Comparison of ENCODE assay signal across 9 cellular contexts in genomic region chr11:74443071-74443864, GRCh38. TPM values are rescaled to one million over a fixed set of nuclear protein-coding genes. Genes with fewer than 3 reads are reported as not detected.
DNase-seq lines count a peak whose midpoint lies in the region; ATAC-seq and TF ChIP-seq lines count a peak whose summit lies in the region.
"Had no signal": no experiment of that assay in that cellular context is flagged by ENCODE, and none has a peak within 500 bp of the region (broad histone marks: within the 10 kb centered on the region; RNA-seq: fewer than 3 reads in every experiment).

No MANE protein-coding gene starts in this region.

- intact Hi-C loops in A673 (cut with micrococcal nuclease; ENCODE audit: unreplicated experiment) (loop anchor here (5.0 kb wide), 1 partner anchor 121 kb away; no protein-coding TSS in a partner anchor), ascending aorta (cut with DNase I) (no loop called here)

- no peaks in the 10 kb centered on the region for H3K36me3 Mint-ChIP-seq in endothelial cell (ENCODE audit: low read depth, unreplicated experiment)

- ATAC-seq in HG03571 (IDR thresholded peaks at IDR 0.05; ENCODE audit: unreplicated experiment): no peak
- no peak for ATAC-seq in GM18505 (IDR thresholded peaks at IDR 0.05; ENCODE audit: unreplicated experiment)

- H3K27ac Mint-ChIP-seq in endothelial cell (ENCODE audit: unreplicated experiment): no peak overlapping the region

- POLR2A ChIA-PET in A673 (lab: Charles Lee; ENCODE audit: low non-redundant PET): interaction anchor here (0.7 kb wide), 1 partner anchor 480 kb away, joined by 3 read pairs; no protein-coding TSS in a partner anchor

- H3K36me3 ChIP-seq in A673 (ENCODE audit: insufficient read depth, low read length, poor library complexity, severe bottlenecking) (no peaks in the 10 kb centered on the region), ascending aorta (no peaks in the 10 kb centered on the region), kidney epithelial cell (ENCODE audit: control insufficient read depth, insufficient read depth, low read length) (no peaks in the 10 kb centered on the region)

- no peaks in the 10 kb centered on the region for H3K27me3 ChIP-seq in A673 (replicated peaks; ENCODE audit: insufficient read depth, low read depth, low read length, poor library complexity)
- no peaks in the 10 kb centered on the region for H3K27me3 ChIP-seq in ascending aorta
- H3K27me3 ChIP-seq in kidney epithelial cell (ENCODE audit: control insufficient read depth, insufficient read depth, low read length): no peaks in the 10 kb centered on the region

- H3K27ac ChIP-seq in A673 (ENCODE audit: low read depth, low read length, poor library complexity, severe bottlenecking): no peak overlapping the region
- peak overlapping the region; percentile 27 to 66 for H3K27ac ChIP-seq in ascending aorta

- peak; percentile 44 for TF ChIP-seq CTCF in A673 (conservative IDR thresholded peaks at IDR 0.05; ENCODE audit: low read depth, low read length)
- TF ChIP-seq CTCF in ascending aorta (IDR thresholded peaks at IDR 0.05): no peak
- TF ChIP-seq CTCF in kidney epithelial cell (IDR thresholded peaks at IDR 0.05; ENCODE audit: insufficient read depth, low read length, poor library complexity, severe bottlenecking): peak; percentile 32
- no peak for TF ChIP-seq CTCF in endothelial cell (IDR thresholded peaks at IDR 0.05; ENCODE audit: unreplicated experiment)

- H3K4me1 ChIP-seq in A673 (ENCODE audit: insufficient read depth, low read length, poor library complexity, severe bottlenecking) (peaks cover 25% of the 10 kb centered on the region), ascending aorta (peaks cover 8% of the 10 kb centered on the region in 2 donors)

- H3K9me3 ChIP-seq in A673 (ENCODE audit: low read depth, low read length, poor library complexity, severe bottlenecking): no peaks in the 10 kb centered on the region
- no peaks in the 10 kb centered on the region for H3K9me3 ChIP-seq in ascending aorta

- CTCF ChIA-PET in A673 (lab: Charles Lee): interaction anchor here (0.5 kb wide), 2 partner anchors 91 to 367 kb away, joined by 3 to 5 read pairs; no protein-coding TSS in a partner anchor

- H3K27me3 Mint-ChIP-seq in endothelial cell (ENCODE audit: unreplicated experiment): no peaks in the 10 kb centered on the region

- H3K4me3 ChIP-seq in A673 (ENCODE audit: low read depth, low read length, poor library complexity, severe bottlenecking) (no peak overlapping the region), ascending aorta (peak overlapping the region in 1 of 2 donors; percentile 35), kidney epithelial cell (ENCODE audit: low read depth, low read length) (no peak overlapping the region)

- no peaks in the 10 kb centered on the region for H3K4me1 Mint-ChIP-seq in endothelial cell (ENCODE audit: unreplicated experiment)

- peak; percentile 61 for DNase-seq in A673 (ENCODE audit: low spot score)
- peak; percentile 21 for DNase-seq in NCI-H1694 (lab: John Stamatoyannopoulos, UW)
- no peak for DNase-seq in ascending aorta (ENCODE audit: low spot score in 2 of 2)
- DNase-seq in kidney epithelial cell (ENCODE audit: low read depth): no peak
- no peak for DNase-seq in endothelial cell (ENCODE audit: low spot score)
- DNase-seq in pons (ENCODE audit: low spot score): no peak
- DNase-seq: SW 1271 had no signal

- H3K4me3 Mint-ChIP-seq in endothelial cell (ENCODE audit: unreplicated experiment): no peak overlapping the region

- TF ChIP-seq POLR2A in GM18505 (IDR thresholded peaks at IDR 0.05; ENCODE audit: borderline replicate concordance, extremely low read depth, insufficient read depth, insufficient read length): no peak

- no TSS peak for BruUV-seq in A673 (replicated peaks; lab: Mats Ljungman, UMichigan)

- H3K9me3 Mint-ChIP-seq in endothelial cell (ENCODE audit: unreplicated experiment): no peaks in the 10 kb centered on the region

RNA-seq across cellular contexts. Expression of gene KCNE3, which starts 24.1 kb away (rescaled TPM):
- total RNA-seq in A673 (2021) (106 and 107 TPM in 2 replicates), ascending aorta (not detected), kidney epithelial cell (0.42 and 0.55 TPM in 2 replicates), endothelial cell (ENCODE audit: unreplicated experiment) (29.4 TPM)

RNA-seq across cellular contexts. Expression of gene PGM2L1, which starts 45.0 kb away (rescaled TPM):
- total RNA-seq in A673 (2021): 16.1 and 18.2 TPM in 2 replicates
- total RNA-seq in ascending aorta: 8.4 TPM
- total RNA-seq in kidney epithelial cell: 17.4 and 17.5 TPM in 2 replicates
- 51.3 TPM for total RNA-seq in endothelial cell (ENCODE audit: unreplicated experiment)

RNA-seq across cellular contexts. Expression of gene LIPT2, which starts 50.3 kb away (rescaled TPM):
- total RNA-seq in A673 (2021) (8.6 and 12.6 TPM in 2 replicates), ascending aorta (not detected), kidney epithelial cell (1.9 and 5.3 TPM in 2 replicates), endothelial cell (ENCODE audit: unreplicated experiment) (6.5 TPM)

Comparison
In these comparisons a context has a peak if more than half of its experiments do, and no peak if none do; other contexts are left out.
1. DNase-seq: peak in A673 (single experiment) and NCI-H1694 (single experiment); none in ascending aorta (0 of 2), kidney epithelial cell (single experiment), endothelial cell (single experiment) and pons (single experiment).
2. CTCF ChIP-seq: peak in A673 (single experiment) and kidney epithelial cell (single experiment); none in ascending aorta (0 of 3) and endothelial cell (single experiment).
3. RNA of gene KCNE3, which starts 24.1 kb away (total RNA-seq): 106 to 107 TPM in A673 and 29.4 TPM in endothelial cell (single experiment); 0.42 to 0.55 TPM in kidney epithelial cell and not detected in ascending aorta (single experiment); every median in the first group is over 10 times any median in the second.